Comparison of ENCODE assay signal across 11 cellular contexts in genomic region chr1:47854552-47855144, GRCh38.
"Had no signal": no experiment of that assay in that cellular context is flagged by ENCODE, and none has a peak within 500 bp of the region (broad histone marks: within the 10 kb centered on the region; RNA-seq: fewer than 3 reads in every experiment).

No MANE protein-coding gene starts in this region.

- DNase-seq: GM23248, GOT3, H7, H9, HCEC 1CT, HFFc6 had no signal

- H3K36me3 ChIP-seq: HAP-1 had no signal

- H3K9ac ChIP-seq: GM23248 had no signal

- ATAC-seq: GM23338, HCT116 had no signal

- H3K27ac ChIP-seq: GM23248 had no signal

- FAIRE-seq: H1, H54 had no signal

- H2AFZ ChIP-seq: GM23248, GM23338 had no signal

- H3K4me2 ChIP-seq: GM23338 had no signal

- H3K4me3 ChIP-seq: GM23248, GM23338, HAP-1 had no signal

- H3K4me3 Mint-ChIP-seq: GM23338, H9, HFFc6 had no signal

- H3K4me1 ChIP-seq: HAP-1 had no signal

- H3K27ac Mint-ChIP-seq: GM23338, H9, HFFc6 had no signal

- H3K9me3 ChIP-seq: HAP-1 had no signal

- H3K9me3 Mint-ChIP-seq: GM23338, H9 had no signal
